In the genomic region with DNA sequence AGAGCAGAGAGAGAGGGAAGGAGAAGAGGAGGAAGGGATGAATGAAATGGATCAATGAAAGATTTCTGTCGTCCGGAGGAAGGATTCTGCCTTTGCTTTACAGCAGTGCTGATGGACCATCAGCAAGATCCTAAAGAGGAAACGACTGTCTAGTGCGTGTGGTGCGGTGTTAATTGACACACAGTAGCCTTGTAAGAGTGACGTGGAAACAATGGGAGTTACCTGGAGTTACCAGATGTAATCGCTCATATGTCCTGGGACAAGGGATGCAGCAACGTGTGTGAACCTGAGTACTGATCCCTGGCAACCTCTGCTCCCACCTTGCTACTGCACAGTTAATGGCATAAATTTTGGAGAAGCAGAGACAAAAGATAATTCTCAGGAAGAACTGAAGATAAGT, we compare ENCODE assay signal across 24 cellular contexts.
"Had no signal": no experiment of that assay in that cellular context is flagged by ENCODE, and none has a peak within 500 bp of the region (broad histone marks: within the 10 kb centered on the region; RNA-seq: fewer than 3 reads in every experiment).

No MANE protein-coding gene starts in this region.

- DNase-seq: activated CD4-positive, alpha-beta T cell treated with anti-CD3 and anti-CD28 coated beads, Interleukin-2, amount 50 U/mL, for 1 hour; activated CD8-positive, alpha-beta T cell treated with anti-CD3 and anti-CD28 coated beads for 36 hours; activated naive CD8-positive, alpha-beta T cell treated with anti-CD3 and anti-CD28 coated beads, Interleukin-2, amount 50 U/mL, for 24 hours; activated T-cell treated with anti-CD3 and anti-CD28 coated beads, Interleukin-2, amount 50 U/mL, for 48 hours; dermis blood vessel endothelial cell; effector CD4-positive, alpha-beta T cell; esophagus squamous epithelium; kidney; midbrain; naive thymus-derived CD4-positive, alpha-beta T cell; occipital lobe; stimulated activated CD4-positive, alpha-beta T cell treated with anti-CD3 and anti-CD28 coated beads, Interleukin-15, amount 100 ng/mL, for 24 hours; stimulated activated CD4-positive, alpha-beta T cell treated with anti-CD3 and anti-CD28 coated beads, Interleukin-2, amount 100 ng/mL, for 24 hours; stimulated activated naive B cell treated with anti-CD40 and anti-IgM and Interleukin-4, amounts not matched to agents 10 μg/mL and 1 μg/mL and 100 μg/mL, for 72 hours; stomach; T-helper 2 cell; transverse colon had no signal

- H3K9me3 ChIP-seq: esophagus squamous epithelium, transverse colon had no signal

- H3K4me3 ChIP-seq: esophagus squamous epithelium, right atrium auricular region, stomach, transverse colon had no signal

- H3K4me1 ChIP-seq: esophagus squamous epithelium, parathyroid adenoma, right atrium auricular region, stomach, transverse colon had no signal

- H3K36me3 Mint-ChIP-seq: activated naive CD4-positive, alpha-beta T cell treated with anti-CD3 and anti-CD28 coated beads, Interleukin-2, amount 50 U/mL, for 24 hours; naive thymus-derived CD4-positive, alpha-beta T cell; stimulated activated naive B cell treated with anti-CD40 and anti-IgM and Interleukin-4, amounts not matched to agents 10 μg/mL and 1 μg/mL and 100 μg/mL, for 72 hours had no signal

- H3K79me2 ChIP-seq: parathyroid adenoma had no signal

- H3K4me1 Mint-ChIP-seq: activated naive CD4-positive, alpha-beta T cell treated with anti-CD3 and anti-CD28 coated beads, Interleukin-2, amount 50 U/mL, for 24 hours; activated naive CD8-positive, alpha-beta T cell treated with anti-CD3 and anti-CD28 coated beads, Interleukin-2, amount 50 U/mL, for 24 hours; naive thymus-derived CD4-positive, alpha-beta T cell; stimulated activated naive B cell treated with anti-CD40 and anti-IgM and Interleukin-4, amounts not matched to agents 10 μg/mL and 1 μg/mL and 100 μg/mL, for 72 hours had no signal

- H3K27me3 ChIP-seq: esophagus squamous epithelium, right atrium auricular region, stomach, transverse colon had no signal

- H3K36me3 ChIP-seq: esophagus squamous epithelium, right atrium auricular region, stomach, transverse colon had no signal

- FAIRE-seq: colon, frontal cortex, kidney had no signal

- H3K9me3 Mint-ChIP-seq: activated CD8-positive, alpha-beta T cell treated with anti-CD3 and anti-CD28 coated beads for 36 hours; activated naive CD4-positive, alpha-beta T cell treated with anti-CD3 and anti-CD28 coated beads, Interleukin-2, amount 50 U/mL, for 24 hours had no signal

- ATAC-seq: activated CD8-positive, alpha-beta T cell treated with anti-CD3 and anti-CD28 coated beads for 36 hours; activated naive CD8-positive, alpha-beta T cell treated with anti-CD3 and anti-CD28 coated beads, Interleukin-2, amount 50 U/mL, for 24 hours; naive thymus-derived CD4-positive, alpha-beta T cell; stimulated activated naive B cell treated with anti-CD40 and anti-IgM and Interleukin-4, amounts not matched to agents 10 μg/mL and 1 μg/mL and 100 μg/mL, for 72 hours had no signal

- H3K27ac ChIP-seq: esophagus squamous epithelium, parathyroid adenoma, right atrium auricular region, stomach, transverse colon had no signal

- H2AFZ ChIP-seq: parathyroid adenoma had no signal

- H3K4me3 Mint-ChIP-seq: activated CD8-positive, alpha-beta T cell treated with anti-CD3 and anti-CD28 coated beads for 36 hours; activated naive CD4-positive, alpha-beta T cell treated with anti-CD3 and anti-CD28 coated beads, Interleukin-2, amount 50 U/mL, for 24 hours; activated naive CD8-positive, alpha-beta T cell treated with anti-CD3 and anti-CD28 coated beads, Interleukin-2, amount 50 U/mL, for 24 hours; naive thymus-derived CD4-positive, alpha-beta T cell; neural crest cell; stimulated activated naive B cell treated with anti-CD40 and anti-IgM and Interleukin-4, amounts not matched to agents 10 μg/mL and 1 μg/mL and 100 μg/mL, for 72 hours had no signal

- H3K27ac Mint-ChIP-seq: activated CD8-positive, alpha-beta T cell treated with anti-CD3 and anti-CD28 coated beads for 36 hours; activated naive CD4-positive, alpha-beta T cell treated with anti-CD3 and anti-CD28 coated beads, Interleukin-2, amount 50 U/mL, for 24 hours; activated naive CD8-positive, alpha-beta T cell treated with anti-CD3 and anti-CD28 coated beads, Interleukin-2, amount 50 U/mL, for 24 hours; activated T-helper 2 cell treated with anti-CD3 and anti-CD28 coated beads, Interferon-gamma antibody, Interleukin-2, Interleukin-4, amounts not matched to agents 10 μg/mL and 5 μg/mL and 100 μg/mL, durations not matched to agents 14 hours and 24 hours and 36 hours; naive thymus-derived CD4-positive, alpha-beta T cell; stimulated activated naive B cell treated with anti-CD40 and anti-IgM and Interleukin-4, amounts not matched to agents 10 μg/mL and 1 μg/mL and 100 μg/mL, for 72 hours had no signal

- H3K9ac ChIP-seq: parathyroid adenoma had no signal
